9 cellular contexts compared by ENCODE assay signal in the genomic region with DNA sequence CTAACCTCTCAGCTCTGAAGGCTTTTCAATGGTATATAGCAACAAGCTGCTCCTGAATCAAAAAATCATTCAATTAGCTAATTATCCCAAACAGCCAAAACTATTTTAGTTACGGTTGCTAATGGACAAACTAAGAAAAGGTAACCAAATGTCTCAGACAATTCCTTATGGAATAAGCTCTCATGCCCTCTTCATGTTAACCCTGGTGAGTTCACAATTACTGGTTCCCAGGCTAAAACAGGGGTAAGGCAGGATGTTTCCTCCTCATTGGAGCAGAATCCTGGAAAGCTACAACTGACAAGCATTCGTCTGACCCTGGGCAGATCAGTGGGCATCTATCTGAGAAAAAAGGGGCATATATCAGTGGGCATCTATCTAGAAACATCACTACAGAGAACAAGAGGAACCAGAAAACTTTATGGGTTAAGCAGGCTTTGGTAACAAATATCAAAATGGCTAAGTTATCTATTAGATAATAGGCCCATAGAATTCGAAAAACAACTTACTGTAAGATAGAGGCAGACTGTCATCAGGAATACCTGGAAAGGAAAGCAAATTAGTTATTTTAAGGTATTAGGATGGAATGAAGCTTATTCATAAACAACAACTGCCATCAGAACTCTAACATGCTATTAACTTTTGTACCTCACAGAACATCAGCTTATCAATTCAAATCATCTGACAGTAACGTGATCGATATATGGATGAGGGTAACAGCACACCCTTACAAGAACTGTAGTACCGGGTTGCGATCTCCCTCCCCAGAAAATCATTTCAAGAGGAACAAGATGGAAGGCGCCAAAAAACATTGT. TPM values are rescaled to one million over a fixed set of nuclear protein-coding genes. Genes with fewer than 3 reads are reported as not detected.
A peak's percentile ranks its signal among the peaks of the same experiment; 100 is the strongest.
DNase-seq lines count a peak whose midpoint lies in the region; ATAC-seq, FAIRE-seq and TF ChIP-seq lines count a peak whose summit lies in the region.
"Had no signal": no experiment of that assay in that cellular context is flagged by ENCODE, and none has a peak within 500 bp of the region (broad histone marks: within the 10 kb centered on the region; RNA-seq: fewer than 3 reads in every experiment).

No MANE protein-coding gene starts in this region.

- no peak overlapping the region for H2BK5ac ChIP-seq in mesenchymal stem cell (ENCODE audit: low read depth, low read length, poor library complexity, severe bottlenecking)

- in situ Hi-C loops in astrocyte of the spinal cord (cut with HindIII; ENCODE audit: low sequenced_read_pairs) = no loop called here

- DNase-seq in stimulated activated CD4-positive, alpha-beta T cell treated with anti-CD3 and anti-CD28 coated beads, Interleukin-15, amount 100 ng/mL, for 24 hours = peak; percentile 53
- no peak for DNase-seq in stimulated activated CD4-positive, alpha-beta T cell treated with anti-CD3 and anti-CD28 coated beads, Interleukin-4, amount 100 ng/mL, for 4 hours
- DNase-seq in astrocyte of the spinal cord (ENCODE audit: low read depth, low spot score) = no peak
- no peak for DNase-seq in mesenchymal stem cell
- no peak for DNase-seq in uterus
- DNase-seq in frontal cortex (ENCODE audit: low spot score in 2 of 2) = no peak
- DNase-seq in stimulated activated CD4-positive, alpha-beta T cell treated with anti-CD3 and anti-CD28 coated beads, Interleukin-4, amount 100 ng/mL, for 1 hour = no peak

- H3K36me3 ChIP-seq in mesenchymal stem cell (ENCODE audit: control insufficient read depth in 1 of 2, insufficient read depth in 2 of 2, low read depth in 1 of 2, low read length in 2 of 2) = peaks cover 13 to 38% of the 10 kb centered on the region in 2 experiments
- no peaks in the 10 kb centered on the region for H3K36me3 ChIP-seq in uterus

- TF ChIP-seq CTCF in astrocyte of the spinal cord (IDR thresholded peaks at IDR 0.05; ENCODE audit: low read depth, low read length) (no peak), uterus (IDR thresholded peaks at IDR 0.05) (no peak)

- H3K23ac ChIP-seq in mesenchymal stem cell (ENCODE audit: low read length in 2 of 2) = no peak overlapping the region

- peak overlapping the region; percentile 87 for H3K4me2 ChIP-seq in mesenchymal stem cell (ENCODE audit: low read length, poor library complexity, severe bottlenecking)

- no peaks in the 10 kb centered on the region for H3K9me3 ChIP-seq in mesenchymal stem cell (ENCODE audit: control insufficient read depth, low read length)
- H3K9me3 ChIP-seq in uterus = no peaks in the 10 kb centered on the region

- H4K91ac ChIP-seq in mesenchymal stem cell (ENCODE audit: low read length) = no peak overlapping the region

- intact Hi-C loops in uterus (cut with DNase I; ENCODE audit: low total_unique reads) = no loop called here

- no peak for ATAC-seq in HG03025 (IDR thresholded peaks at IDR 0.05; ENCODE audit: low FRiP score, unreplicated experiment)

- H3K4ac ChIP-seq in mesenchymal stem cell (ENCODE audit: low read depth in 1 of 2, low read length in 2 of 2) = no peak overlapping the region

- H3K27ac ChIP-seq in mesenchymal stem cell (ENCODE audit: low read length, poor library complexity, severe bottlenecking) (no peak overlapping the region), uterus (peak overlapping the region; percentile 79 to 86)

- no peak overlapping the region for H2AK5ac ChIP-seq in mesenchymal stem cell (ENCODE audit: low read length, severe bottlenecking)

- H3K27me3 ChIP-seq in mesenchymal stem cell (ENCODE audit: control insufficient read depth in 1 of 2, insufficient read depth in 1 of 2, low read length in 2 of 2) (no peaks in the 10 kb centered on the region), uterus (no peaks in the 10 kb centered on the region)

- H3K4me1 ChIP-seq in mesenchymal stem cell (ENCODE audit: control insufficient read depth, insufficient read depth, low read depth, low read length) (peaks cover 8% of the 10 kb centered on the region), uterus (peaks cover 9 to 20% of the 10 kb centered on the region in 2 donors)

- no peak for FAIRE-seq in frontal cortex (lab: Jason Lieb, UNC)

- no peak overlapping the region for H4K8ac ChIP-seq in mesenchymal stem cell (ENCODE audit: low read length)

- H2BK120ac ChIP-seq in mesenchymal stem cell (ENCODE audit: low read depth, low read length) = no peak overlapping the region

- no peak overlapping the region for H2BK12ac ChIP-seq in mesenchymal stem cell (ENCODE audit: low read length in 2 of 2)

- no peak overlapping the region for H3K18ac ChIP-seq in mesenchymal stem cell (ENCODE audit: low read depth in 1 of 2, low read length in 2 of 2)

- H3K79me1 ChIP-seq in mesenchymal stem cell (replicated peaks; ENCODE audit: low read length, poor library complexity, severe bottlenecking) = no peaks in the 10 kb centered on the region

- WGBS in mesenchymal stem cell = 11% methylated on average over 6 of the region's 8 CpGs

- no peak overlapping the region for H2AFZ ChIP-seq in mesenchymal stem cell (ENCODE audit: low read depth, low read length)

- H3K4me3 ChIP-seq in astrocyte of the spinal cord (ENCODE audit: low read depth, low read length) (peak overlapping the region; percentile 82), mesenchymal stem cell (ENCODE audit: insufficient read depth in 1 of 2, low read depth in 1 of 2, low read length in 2 of 2) (peak overlapping the region in 1 of 2 experiments; percentile 91), uterus (peak overlapping the region; percentile 66 to 81)

- TF ChIP-seq POLR2A in uterus (IDR thresholded peaks at IDR 0.05) = no peak

- H2BK15ac ChIP-seq in mesenchymal stem cell (ENCODE audit: low read depth, poor library complexity, severe bottlenecking) = no peak overlapping the region

- peak overlapping the region; percentile 94 for H3K9ac ChIP-seq in mesenchymal stem cell (ENCODE audit: low read length)

- H3K14ac ChIP-seq in mesenchymal stem cell (ENCODE audit: low read length in 2 of 2) = peak overlapping the region in 1 of 2 experiments; percentile 29

RNA-seq across cellular contexts. Expression of gene WDR74, which starts 14.8 kb away (rescaled TPM):
- 15.6 TPM for polyA plus RNA-seq in mesenchymal stem cell (2013, experiment 1 of 2)
- 14.5 TPM for polyA plus RNA-seq in mesenchymal stem cell (2013, experiment 2 of 2)
- total RNA-seq in uterus (10 to 100 TPM in 3 of 4 donors, 1 to 10 TPM in 1; 10.0 to 66.0 (median 35.0) TPM), frontal cortex (48.5 TPM)

RNA-seq across cellular contexts. Expression of gene TEX54, which starts 21.6 kb away (rescaled TPM):
- not detected for polyA plus RNA-seq in mesenchymal stem cell (2013, experiment 1 of 2)
- 0.16 TPM for polyA plus RNA-seq in mesenchymal stem cell (2013, experiment 2 of 2)
- total RNA-seq in uterus (not detected), frontal cortex (not detected)
- total RNA-seq: T-helper 2 cell treated with Interferon-gamma antibody and Interleukin-4, amounts not matched to agents 100 ng/mL and 5 ng/mL, for 36 hours had no signal

RNA-seq across cellular contexts. Expression of gene STX5, which starts 22.4 kb away (rescaled TPM):
- polyA plus RNA-seq in mesenchymal stem cell (2013, experiment 1 of 2) = 38.1 TPM
- polyA plus RNA-seq in mesenchymal stem cell (2013, experiment 2 of 2) = 36.9 TPM
- total RNA-seq in uterus = 10 to 100 TPM; 36.5 to 73.5 (median 55.2) TPM
- total RNA-seq in frontal cortex = 31.0 TPM

RNA-seq across cellular contexts. Expression of gene SLC3A2, which starts 26.5 kb away (rescaled TPM):
- polyA plus RNA-seq in mesenchymal stem cell (2013, experiment 1 of 2) = 107 TPM
- 99.1 TPM for polyA plus RNA-seq in mesenchymal stem cell (2013, experiment 2 of 2)
- 100 to 1,000 TPM in 2 of 4 donors, 10 to 100 TPM in 2; 69.8 to 206 (median 98.4) TPM for total RNA-seq in uterus
- total RNA-seq in frontal cortex = 109 TPM

RNA-seq across cellular contexts. Expression of gene NXF1, which starts 49.0 kb away (rescaled TPM):
- polyA plus RNA-seq in mesenchymal stem cell (2013, experiment 1 of 2) = 46.1 TPM
- 41.5 TPM for polyA plus RNA-seq in mesenchymal stem cell (2013, experiment 2 of 2)
- total RNA-seq in uterus (10 to 100 TPM; 41.0 to 96.2 (median 50.2) TPM), frontal cortex (10.6 TPM)
